Comparison of ENCODE assay signal across 20 cellular contexts in genomic region chr2:203936535-203936934, GRCh38. TPM values are rescaled to one million over a fixed set of nuclear protein-coding genes. Genes with fewer than 3 reads are reported as not detected.
DNase-seq lines count a peak whose midpoint lies in the region; ATAC-seq, FAIRE-seq and TF ChIP-seq lines count a peak whose summit lies in the region.
"Had no signal": no experiment of that assay in that cellular context is flagged by ENCODE, and none has a peak within 500 bp of the region (broad histone marks: within the 10 kb centered on the region; RNA-seq: fewer than 3 reads in every experiment).

A gene with protein sequence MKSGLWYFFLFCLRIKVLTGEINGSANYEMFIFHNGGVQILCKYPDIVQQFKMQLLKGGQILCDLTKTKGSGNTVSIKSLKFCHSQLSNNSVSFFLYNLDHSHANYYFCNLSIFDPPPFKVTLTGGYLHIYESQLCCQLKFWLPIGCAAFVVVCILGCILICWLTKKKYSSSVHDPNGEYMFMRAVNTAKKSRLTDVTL (plus strand): TSS chr2:203936763. CDS start chr2:203936815, 52 bp downstream.

- peak within 1 kb of the TSS in 3 of 4 donors; percentile 17 to 40 (median 20) for H3K27ac ChIP-seq in Peyer's patch
- no peak within 1 kb of the TSS for H3K27ac ChIP-seq in mucosa of rectum (ENCODE audit: low read depth in 2 of 2, low read length in 2 of 2)
- H3K27ac ChIP-seq in sigmoid colon, result no peak within 1 kb of the TSS
- H3K27ac ChIP-seq: BLaER1 treated with 17β-estradiol and CSF1 and Interleukin-3, amounts not matched to agents 10 nM and 100 nM; coronary artery had no signal

- H3K9me3 ChIP-seq in Peyer's patch (no peaks in the 10 kb centered on the region), mucosa of rectum (ENCODE audit: control insufficient read depth in 2 of 2, low read length in 2 of 2) (no peaks in the 10 kb centered on the region), sigmoid colon (no peaks in the 10 kb centered on the region)
- H3K9me3 ChIP-seq: ascending aorta; BLaER1 treated with 17β-estradiol and CSF1 and Interleukin-3, amounts not matched to agents 10 nM and 100 nM had no signal

- WGBS in sigmoid colon, 2 donors, result 55 to 85% methylated on average over 5 of the region's 5 CpGs

- peak; percentile 11 for FAIRE-seq in D721Med (lab: Jason Lieb, UNC)

- H3K36me3 Mint-ChIP-seq in HFFc6 (ENCODE audit: low read depth), result no peaks in the 10 kb centered on the region
- H3K36me3 Mint-ChIP-seq: type B pancreatic cell had no signal

- H3K27me3 Mint-ChIP-seq in HFFc6 (ENCODE audit: insufficient read depth), result peaks cover 2% of the 10 kb centered on the region
- H3K27me3 Mint-ChIP-seq: type B pancreatic cell had no signal

- no peak within 1 kb of the TSS for H3K9ac ChIP-seq in mucosa of rectum (ENCODE audit: low read depth in 1 of 2, low read length in 2 of 2)
- H3K9ac ChIP-seq: BLaER1 treated with 17β-estradiol and CSF1 and Interleukin-3, amounts not matched to agents 10 nM and 100 nM had no signal

- no peak for ATAC-seq in GM19328 (IDR thresholded peaks at IDR 0.05; ENCODE audit: unreplicated experiment)
- ATAC-seq in left ventricle myocardium superior, result no peak
- ATAC-seq: HCT116 had no signal

- H3K4me1 ChIP-seq in Peyer's patch (no peaks in the 10 kb centered on the region), mucosa of rectum (ENCODE audit: control insufficient read depth in 2 of 2, insufficient read depth in 2 of 2, low read length in 2 of 2) (no peaks in the 10 kb centered on the region), sigmoid colon (peaks cover 0 to 13% (median 6%) of the 10 kb centered on the region in 4 donors)

- peak within 1 kb of the TSS; percentile 11 to 27 (median 23) for H3K4me3 ChIP-seq in Peyer's patch
- H3K4me3 ChIP-seq in mucosa of rectum (ENCODE audit: low read length in 2 of 2), result peak within 1 kb of the TSS; percentile 4 to 64
- H3K4me3 ChIP-seq in sigmoid colon, result no peak within 1 kb of the TSS
- H3K4me3 ChIP-seq: ascending aorta; BLaER1 treated with 17β-estradiol and CSF1 and Interleukin-3, amounts not matched to agents 10 nM and 100 nM; coronary artery had no signal

- H3K36me3 ChIP-seq in Peyer's patch, result no peaks in the 10 kb centered on the region
- H3K36me3 ChIP-seq in mucosa of rectum (ENCODE audit: control insufficient read depth in 2 of 2, insufficient read depth in 2 of 2, low read length in 2 of 2), result no peaks in the 10 kb centered on the region
- no peaks in the 10 kb centered on the region for H3K36me3 ChIP-seq in sigmoid colon
- H3K36me3 ChIP-seq: ascending aorta; BLaER1 treated with 17β-estradiol and CSF1 and Interleukin-3, amounts not matched to agents 10 nM and 100 nM had no signal

- no peak within 1 kb of the TSS for H3K4me3 Mint-ChIP-seq in HFFc6
- H3K4me3 Mint-ChIP-seq: type B pancreatic cell had no signal

- TF ChIP-seq CTCF in D721Med (IDR thresholded peaks at IDR 0.05; ENCODE audit: insufficient read depth, missing control alignments), result no peak
- TF ChIP-seq CTCF in Peyer's patch (IDR thresholded peaks at IDR 0.05), result no peak
- TF ChIP-seq CTCF in HFFc6 (IDR thresholded peaks at IDR 0.05), result no peak
- no peak for TF ChIP-seq CTCF in sigmoid colon (IDR thresholded peaks at IDR 0.05)

- H3K9me3 Mint-ChIP-seq in HFFc6, result no peaks in the 10 kb centered on the region
- H3K9me3 Mint-ChIP-seq: type B pancreatic cell had no signal

- no peak for TF ChIP-seq POLR2A in Peyer's patch (IDR thresholded peaks at IDR 0.05)
- no peak for TF ChIP-seq POLR2A in sigmoid colon (IDR thresholded peaks at IDR 0.05)

- no peak for DNase-seq in D721Med (ENCODE audit: insufficient read length, low spot score)
- DNase-seq in Peyer's patch, result no peak
- peak; percentile 19 for DNase-seq in activated gamma-delta T cell treated with anti-CD3 and anti-CD28 coated beads, Interleukin-2, amount 50 U/mL, for 16 hours (ENCODE audit: low read depth)
- DNase-seq in left ventricle myocardium superior, result no peak
- DNase-seq in HFFc6, result no peak
- no peak for DNase-seq in sigmoid colon
- DNase-seq: head of caudate nucleus; NCI-H187; NCI-H524 treated with DMSO at 0.1 percent for 48 hours; stimulated activated CD4-positive, alpha-beta T cell treated with anti-CD3 and anti-CD28 coated beads, Interleukin-15, amount 100 ng/mL, for 24 hours; SW 1271 had no signal

- intact Hi-C loops in left ventricle myocardium superior (cut with micrococcal nuclease), result no loop called here
- intact Hi-C loops in sigmoid colon (cut with DNase I), result no loop called here

- H3K27me3 ChIP-seq in Peyer's patch (no peaks in the 10 kb centered on the region), mucosa of rectum (ENCODE audit: control insufficient read depth in 2 of 2, insufficient read depth in 2 of 2, low read length in 2 of 2) (no peaks in the 10 kb centered on the region), sigmoid colon (no peaks in the 10 kb centered on the region)
- H3K27me3 ChIP-seq: ascending aorta; BLaER1 treated with 17β-estradiol and CSF1 and Interleukin-3, amounts not matched to agents 10 nM and 100 nM had no signal

- no peak for TF ChIP-seq EP300 in sigmoid colon (IDR thresholded peaks at IDR 0.05)

- H3K27ac Mint-ChIP-seq in HFFc6, result no peak within 1 kb of the TSS
- H3K27ac Mint-ChIP-seq: type B pancreatic cell had no signal

- peaks cover 13% of the 10 kb centered on the region; the same call in 1 of the 2 replicates for H3K4me1 Mint-ChIP-seq in HFFc6 (ENCODE audit: low read depth)

RNA-seq across cellular contexts. Expression of the gene that starts here (rescaled TPM):
- total RNA-seq in Peyer's patch (1 to 10 TPM in 1 of 4 donors, under 1 TPM in 1, not detected in 2; 0.94 to 1.2 TPM), left ventricle myocardium superior (not detected), sigmoid colon (under 1 TPM in 1 of 4 donors, not detected in 3; 0.27 TPM)
- not detected for total RNA-seq in HFFc6 (2021; fragmentation: NEBNext Ultra II Directional; extraction: Animal tissue kit (Norgen Biotek cat#: 25700))
- 1 to 10 TPM in 1 of 3 donors, not detected in 2; 6.4 TPM for polyA plus RNA-seq in sigmoid colon
- total RNA-seq: ascending aorta, kidney epithelial cell, RPMI7951 had no signal

Comparison
In these comparisons a context has a peak if more than half of its experiments do, and no peak if none do; other contexts are left out.
1. H3K27ac ChIP-seq: peak in Peyer's patch (3 of 4); none in mucosa of rectum (0 of 2) and sigmoid colon (0 of 4).
2. H3K4me3 ChIP-seq: peak in Peyer's patch (4 of 4) and mucosa of rectum (2 of 2); none in sigmoid colon (0 of 4).